ENCODE assay signal across 17 cellular contexts in the genomic region with DNA sequence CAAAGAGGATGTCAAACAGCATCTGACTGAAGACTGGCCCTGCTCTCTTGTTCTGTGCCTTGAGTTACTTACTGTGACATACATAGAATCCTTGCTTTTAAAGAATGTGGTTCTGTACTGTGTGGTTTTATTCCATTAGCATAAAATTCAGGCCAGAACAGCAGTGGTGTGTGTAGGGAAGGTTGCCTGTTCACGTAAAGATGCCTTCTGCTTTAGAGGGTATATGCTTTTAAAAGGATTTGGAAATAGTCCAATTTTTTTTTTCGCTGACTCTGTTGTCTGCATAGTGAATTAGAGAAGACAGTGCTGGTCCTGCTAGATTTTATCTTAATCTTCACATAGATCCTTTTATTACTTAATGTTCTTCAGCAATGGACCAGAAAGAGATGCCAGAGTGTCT.
"Had no signal": no experiment of that assay in that cellular context is flagged by ENCODE, and none has a peak within 500 bp of the region (broad histone marks: within the 10 kb centered on the region; RNA-seq: fewer than 3 reads in every experiment).

No MANE protein-coding gene starts in this region.

- H3K36me3 ChIP-seq: lower lobe of right lung, neutrophil, transverse colon had no signal

- H3K4me3 ChIP-seq: dorsolateral prefrontal cortex, lower lobe of right lung, transverse colon had no signal

- FAIRE-seq: small intestine had no signal

- H3K4me1 ChIP-seq: lower lobe of right lung, transverse colon had no signal

- H3K27ac ChIP-seq: dorsolateral prefrontal cortex, lower lobe of right lung, neutrophil, transverse colon had no signal

- H3K27me3 ChIP-seq: dorsolateral prefrontal cortex, neutrophil, transverse colon had no signal

- ATAC-seq: activated T-cell treated with anti-CD3 and anti-CD28 coated beads, Interleukin-2, amount 50 U/mL, for 72 hours; esophagus mucosa; lower lobe of right lung; stimulated activated effector memory CD8-positive, alpha-beta T cell treated with anti-CD3 and anti-CD28 coated beads, Interleukin-12 subunit alpha, Interleukin-12 subunit beta, amount 100 ng/mL, for 72 hours had no signal

- DNase-seq: activated CD4-positive, alpha-beta memory T cell treated with anti-CD3 and anti-CD28 coated beads for 36 hours; activated CD4-positive, CD25-positive, alpha-beta regulatory T cell treated with anti-CD3 and anti-CD28 coated beads, Interleukin-2, amount 50 U/mL, for 72 hours; activated CD8-positive, alpha-beta memory T cell treated with anti-CD3 and anti-CD28 coated beads, Interleukin-2, amount 50 U/mL, for 4 hours; activated gamma-delta T cell treated with Interleukin-2 at 50 U/mL for 16 hours; activated naive CD8-positive, alpha-beta T cell treated with anti-CD3 and anti-CD28 coated beads, Interleukin-2, amount 10 ng/mL, durations not matched to agents 7 days and 5 days; activated T-cell treated with anti-CD3 and anti-CD28 coated beads, Interleukin-2, amount 50 U/mL, for 72 hours; aorta; dorsolateral prefrontal cortex; hypothalamus; lower lobe of right lung; naive B cell; posterior cingulate gyrus; small intestine; transverse colon had no signal

- H3K9me3 ChIP-seq: lower lobe of right lung, neutrophil, transverse colon had no signal
